In genomic region chr17:40100669-40101366, GRCh38 we compare ENCODE assay signal across 1 cellular context.
TF ChIP-seq lines count a peak whose summit lies in the region.

No MANE protein-coding gene starts in this region.

TF ChIP-seq in SK-N-SH, 30 proteins besides CTCF, POLR2A, EP300 and RAD21 (continued from another document):
- TF ChIP-seq, protein P1, sequence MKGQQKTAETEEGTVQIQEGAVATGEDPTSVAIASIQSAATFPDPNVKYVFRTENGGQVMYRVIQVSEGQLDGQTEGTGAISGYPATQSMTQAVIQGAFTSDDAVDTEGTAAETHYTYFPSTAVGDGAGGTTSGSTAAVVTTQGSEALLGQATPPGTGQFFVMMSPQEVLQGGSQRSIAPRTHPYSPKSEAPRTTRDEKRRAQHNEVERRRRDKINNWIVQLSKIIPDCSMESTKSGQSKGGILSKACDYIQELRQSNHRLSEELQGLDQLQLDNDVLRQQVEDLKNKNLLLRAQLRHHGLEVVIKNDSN (IDR thresholded peaks at IDR 0.05; ENCODE audit: borderline replicate concordance, low read depth): peak; percentile 84
- TF ChIP-seq MAX (IDR thresholded peaks at IDR 0.05; ENCODE audit: low read depth) (peak; percentile 99), NFIC (IDR thresholded peaks at IDR 0.05; ENCODE audit: borderline replicate concordance) (no peak; the same call in 1 of the 2 replicates), JUND (IDR thresholded peaks at IDR 0.05) (peak; percentile 70), CHD2 (IDR thresholded peaks at IDR 0.05; ENCODE audit: low read length, partially characterized antibody) (peak; percentile 70), MEF2A (IDR thresholded peaks at IDR 0.05; ENCODE audit: borderline replicate concordance, low read depth) (no peak), NRF1 (IDR thresholded peaks at IDR 0.05; ENCODE audit: low read depth, low read length) (peak; percentile 95), TCF12 (IDR thresholded peaks at IDR 0.05) (peak; percentile 42; the same call in 1 of the 2 replicates)
- TF ChIP-seq, protein P2, sequence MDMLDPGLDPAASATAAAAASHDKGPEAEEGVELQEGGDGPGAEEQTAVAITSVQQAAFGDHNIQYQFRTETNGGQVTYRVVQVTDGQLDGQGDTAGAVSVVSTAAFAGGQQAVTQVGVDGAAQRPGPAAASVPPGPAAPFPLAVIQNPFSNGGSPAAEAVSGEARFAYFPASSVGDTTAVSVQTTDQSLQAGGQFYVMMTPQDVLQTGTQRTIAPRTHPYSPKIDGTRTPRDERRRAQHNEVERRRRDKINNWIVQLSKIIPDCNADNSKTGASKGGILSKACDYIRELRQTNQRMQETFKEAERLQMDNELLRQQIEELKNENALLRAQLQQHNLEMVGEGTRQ (IDR thresholded peaks at IDR 0.05; ENCODE audit: borderline replicate concordance, low read depth, low read length): peak; percentile 82
- TF ChIP-seq, protein P3, sequence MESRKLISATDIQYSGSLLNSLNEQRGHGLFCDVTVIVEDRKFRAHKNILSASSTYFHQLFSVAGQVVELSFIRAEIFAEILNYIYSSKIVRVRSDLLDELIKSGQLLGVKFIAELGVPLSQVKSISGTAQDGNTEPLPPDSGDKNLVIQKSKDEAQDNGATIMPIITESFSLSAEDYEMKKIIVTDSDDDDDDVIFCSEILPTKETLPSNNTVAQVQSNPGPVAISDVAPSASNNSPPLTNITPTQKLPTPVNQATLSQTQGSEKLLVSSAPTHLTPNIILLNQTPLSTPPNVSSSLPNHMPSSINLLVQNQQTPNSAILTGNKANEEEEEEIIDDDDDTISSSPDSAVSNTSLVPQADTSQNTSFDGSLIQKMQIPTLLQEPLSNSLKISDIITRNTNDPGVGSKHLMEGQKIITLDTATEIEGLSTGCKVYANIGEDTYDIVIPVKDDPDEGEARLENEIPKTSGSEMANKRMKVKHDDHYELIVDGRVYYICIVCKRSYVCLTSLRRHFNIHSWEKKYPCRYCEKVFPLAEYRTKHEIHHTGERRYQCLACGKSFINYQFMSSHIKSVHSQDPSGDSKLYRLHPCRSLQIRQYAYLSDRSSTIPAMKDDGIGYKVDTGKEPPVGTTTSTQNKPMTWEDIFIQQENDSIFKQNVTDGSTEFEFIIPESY (IDR thresholded peaks at IDR 0.05; ENCODE audit: borderline replicate concordance, low read depth): no peak
